ENCODE assay signal across 17 cellular contexts in the genomic region with DNA sequence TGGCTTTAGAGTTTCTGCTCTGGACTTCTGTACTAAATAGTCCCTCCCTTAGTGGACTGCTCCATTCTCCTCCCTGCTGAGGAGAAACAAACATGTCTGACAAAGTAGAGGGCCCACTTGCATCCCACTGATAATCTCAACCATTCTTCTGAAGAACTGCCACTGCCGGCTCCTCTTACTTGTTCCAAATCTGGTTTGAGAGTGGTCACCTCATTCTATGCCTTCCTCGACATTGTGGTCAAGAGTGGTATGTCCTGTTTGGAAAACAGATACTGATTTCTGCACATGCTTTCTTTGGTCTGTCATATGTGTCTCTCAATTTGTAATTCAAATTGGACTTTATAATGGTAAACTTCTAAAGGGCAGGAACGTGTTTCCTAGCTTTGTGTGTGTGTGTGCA.
"Had no signal": no experiment of that assay in that cellular context is flagged by ENCODE, and none has a peak within 500 bp of the region (broad histone marks: within the 10 kb centered on the region; RNA-seq: fewer than 3 reads in every experiment).

No MANE protein-coding gene starts in this region.

- H3K36me3 Mint-ChIP-seq: activated naive CD8-positive, alpha-beta T cell treated with anti-CD3 and anti-CD28 coated beads, Interleukin-2, amount 10 ng/mL, durations not matched to agents 7 days and 5 days; T-cell had no signal

- DNase-seq: activated CD4-positive, alpha-beta T cell treated with anti-CD3 and anti-CD28 coated beads for 48 hours; activated CD8-positive, alpha-beta memory T cell treated with anti-CD3 and anti-CD28 coated beads, Interleukin-2, amount 50 U/mL, for 48 hours; activated CD8-positive, alpha-beta T cell treated with anti-CD3 and anti-CD28 coated beads, Interleukin-2, amount 10 ng/mL, durations not matched to agents 7 days and 5 days; activated naive CD8-positive, alpha-beta T cell treated with anti-CD3 and anti-CD28 coated beads, Interleukin-2, amount 10 ng/mL, durations not matched to agents 7 days and 5 days; aorta; effector memory CD4-positive, alpha-beta T cell; heart left ventricle; left ventricle myocardium inferior; mesendoderm; ovary; stimulated activated CD4-positive, alpha-beta T cell treated with anti-CD3 and anti-CD28 coated beads, Interleukin-15, amount 100 ng/mL, for 24 hours; stimulated activated CD4-positive, alpha-beta T cell treated with anti-CD3 and anti-CD28 coated beads, Interleukin-4, amount 100 ng/mL, for 24 hours; T-cell; T1000 had no signal

- H3K36me3 ChIP-seq: heart left ventricle, left ventricle myocardium inferior, ovary, upper lobe of left lung had no signal

- H3K4me1 Mint-ChIP-seq: activated naive CD8-positive, alpha-beta T cell treated with anti-CD3 and anti-CD28 coated beads, Interleukin-2, amount 10 ng/mL, durations not matched to agents 7 days and 5 days; central memory CD8-positive, alpha-beta T cell; T-cell had no signal

- H3K27ac Mint-ChIP-seq: activated CD8-positive, alpha-beta T cell treated with anti-CD3 and anti-CD28 coated beads, Interleukin-2, amount 10 ng/mL, durations not matched to agents 7 days and 5 days; activated naive CD8-positive, alpha-beta T cell treated with anti-CD3 and anti-CD28 coated beads, Interleukin-2, amount 10 ng/mL, durations not matched to agents 7 days and 5 days; stimulated activated naive CD8-positive, alpha-beta T cell treated with anti-CD3 and anti-CD28 coated beads, Interleukin-15, Interleukin-2, amounts not matched to agents 100 ng/mL and 50 ng/mL, for 24 hours; T-cell had no signal

- H3K4me1 ChIP-seq: heart left ventricle, left ventricle myocardium inferior had no signal

- H3K27me3 Mint-ChIP-seq: activated naive CD8-positive, alpha-beta T cell treated with anti-CD3 and anti-CD28 coated beads, Interleukin-2, amount 10 ng/mL, durations not matched to agents 7 days and 5 days; T-cell had no signal

- ATAC-seq: activated CD8-positive, alpha-beta T cell treated with anti-CD3 and anti-CD28 coated beads, Interleukin-2, amount 10 ng/mL, durations not matched to agents 7 days and 5 days; heart left ventricle; T-cell had no signal

- H3K27ac ChIP-seq: heart left ventricle, left ventricle myocardium inferior, ovary, upper lobe of left lung had no signal

- H3K27me3 ChIP-seq: heart left ventricle, ovary, upper lobe of left lung had no signal

- H3K9me3 ChIP-seq: left ventricle myocardium inferior, ovary, upper lobe of left lung had no signal

- H3K9me3 Mint-ChIP-seq: activated naive CD8-positive, alpha-beta T cell treated with anti-CD3 and anti-CD28 coated beads, Interleukin-2, amount 10 ng/mL, durations not matched to agents 7 days and 5 days; central memory CD8-positive, alpha-beta T cell; T-cell had no signal

- H3K4me3 ChIP-seq: heart left ventricle, left ventricle myocardium inferior, ovary, upper lobe of left lung had no signal

- H3K4me3 Mint-ChIP-seq: activated CD8-positive, alpha-beta T cell treated with anti-CD3 and anti-CD28 coated beads, Interleukin-2, amount 10 ng/mL, durations not matched to agents 7 days and 5 days; activated naive CD8-positive, alpha-beta T cell treated with anti-CD3 and anti-CD28 coated beads, Interleukin-2, amount 10 ng/mL, durations not matched to agents 7 days and 5 days; central memory CD8-positive, alpha-beta T cell; stimulated activated naive CD8-positive, alpha-beta T cell treated with anti-CD3 and anti-CD28 coated beads, Interleukin-15, Interleukin-2, amounts not matched to agents 100 ng/mL and 50 ng/mL, for 24 hours; T-cell had no signal
